ENCODE assay signal across 7 cellular contexts in the genomic region with DNA sequence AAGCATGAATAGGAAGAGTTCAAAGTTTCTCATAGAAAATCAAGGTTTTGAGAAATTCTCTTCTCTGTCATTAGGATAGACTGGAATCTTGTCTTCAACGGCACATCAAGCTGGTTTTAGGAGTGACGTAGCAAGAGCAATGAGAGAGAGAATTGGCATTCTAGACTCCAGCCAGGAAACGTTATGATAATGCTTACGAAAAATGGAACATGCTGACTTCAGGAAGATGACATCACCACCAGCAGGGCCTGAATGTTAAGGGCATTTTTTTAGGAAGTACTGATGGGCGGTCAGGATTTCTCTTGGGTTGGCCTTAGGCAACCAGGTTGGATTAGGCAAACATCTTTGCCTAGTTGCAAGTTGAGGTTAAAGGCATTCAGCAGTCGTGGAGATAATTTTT.
"Had no signal": no experiment of that assay in that cellular context is flagged by ENCODE, and none has a peak within 500 bp of the region (broad histone marks: within the 10 kb centered on the region; RNA-seq: fewer than 3 reads in every experiment).

No MANE protein-coding gene starts in this region.

- DNase-seq: H9, HCEC 1CT had no signal

- ATAC-seq: GM23338 had no signal

- H3K4me1 Mint-ChIP-seq: IgD-negative memory B cell had no signal

- H3K36me3 Mint-ChIP-seq: IgD-negative memory B cell had no signal

- H3K4me3 Mint-ChIP-seq: GM23338, H9, IgD-negative memory B cell had no signal

- H3K4me3 ChIP-seq: GM23338 had no signal

- H3K9me3 Mint-ChIP-seq: GM23338, H9 had no signal

- H2AFZ ChIP-seq: GM23338 had no signal

- H3K4me2 ChIP-seq: GM23338 had no signal

- H3K27ac Mint-ChIP-seq: GM23338, H9, IgD-negative memory B cell had no signal

- FAIRE-seq: H1, H54, HTR-8/SVneo had no signal
